Comparison of ENCODE assay signal across 29 cellular contexts in genomic region chrY:7663261-7663660, GRCh38.
"Had no signal": no experiment of that assay in that cellular context is flagged by ENCODE, and none has a peak within 500 bp of the region (broad histone marks: within the 10 kb centered on the region; RNA-seq: fewer than 3 reads in every experiment).

No MANE protein-coding gene starts in this region.

- H3K36me3 Mint-ChIP-seq: natural killer cell; neural progenitor cell; stimulated activated memory B cell treated with anti-CD40 and anti-IgM and Interleukin-4, amounts not matched to agents 10 μg/mL and 1 μg/mL and 100 μg/mL, for 72 hours; type B pancreatic cell had no signal

- H3K27ac ChIP-seq: neural progenitor cell, ovary, parathyroid adenoma, psoas muscle, right lobe of liver, sigmoid colon, suprapubic skin, testis, tibial artery, transverse colon, upper lobe of right lung, uterus had no signal

- ATAC-seq: natural killer cell; psoas muscle; right cardiac atrium; right lobe of liver; stimulated activated memory B cell treated with anti-CD40 and anti-IgM and Interleukin-4, amounts not matched to agents 10 μg/mL and 1 μg/mL and 100 μg/mL, for 72 hours; stimulated activated naive CD8-positive, alpha-beta T cell treated with anti-CD3 and anti-CD28 coated beads, Interleukin-15, amount 100 ng/mL, for 72 hours; stimulated activated naive CD8-positive, alpha-beta T cell treated with anti-CD3 and anti-CD28 coated beads, Interleukin-15, Interleukin-2, amounts not matched to agents 100 U/mL and 50 U/mL, for 24 hours; upper lobe of right lung had no signal

- H3K36me3 ChIP-seq: neural progenitor cell, ovary, right lobe of liver, sigmoid colon, suprapubic skin, tibial artery, transverse colon, upper lobe of right lung, uterus had no signal

- H3K4me3 ChIP-seq: neural progenitor cell, ovary, psoas muscle, right lobe of liver, sigmoid colon, suprapubic skin, testis, tibial artery, transverse colon, upper lobe of right lung, uterus had no signal

- H3K9me3 Mint-ChIP-seq: natural killer cell; nephron; neural progenitor cell; stimulated activated memory B cell treated with anti-CD40 and anti-IgM and Interleukin-4, amounts not matched to agents 10 μg/mL and 1 μg/mL and 100 μg/mL, for 72 hours; stimulated activated naive CD8-positive, alpha-beta T cell treated with anti-CD3 and anti-CD28 coated beads, Interleukin-15, amount 100 ng/mL, for 72 hours; type B pancreatic cell had no signal

- H3K27ac Mint-ChIP-seq: natural killer cell; nephron; neural progenitor cell; progenitor cell of endocrine pancreas; stimulated activated memory B cell treated with anti-CD40 and anti-IgM and Interleukin-4, amounts not matched to agents 10 μg/mL and 1 μg/mL and 100 μg/mL, for 72 hours; stimulated activated naive CD8-positive, alpha-beta T cell treated with anti-CD3 and anti-CD28 coated beads, Interleukin-15, amount 100 ng/mL, for 72 hours; type B pancreatic cell had no signal

- H3K4me1 Mint-ChIP-seq: natural killer cell; nephron; neural progenitor cell; stimulated activated memory B cell treated with anti-CD40 and anti-IgM and Interleukin-4, amounts not matched to agents 10 μg/mL and 1 μg/mL and 100 μg/mL, for 72 hours; stimulated activated naive CD8-positive, alpha-beta T cell treated with anti-CD3 and anti-CD28 coated beads, Interleukin-15, amount 100 ng/mL, for 72 hours had no signal

- FAIRE-seq: small intestine had no signal

- DNase-seq: natural killer cell; occipital lobe; ovary; posterior cingulate gyrus; psoas muscle; right cardiac atrium; right lobe of liver; sigmoid colon; small intestine; stimulated activated CD4-positive, alpha-beta T cell treated with anti-CD3 and anti-CD28 coated beads, Interleukin-1b, Interleukin-23, amount 100 ng/mL, for 48 hours; stimulated activated CD4-positive, alpha-beta T cell treated with anti-CD3 and anti-CD28 coated beads, Interleukin-4, amount 100 ng/mL, for 1 hour; stimulated activated CD4-positive, alpha-beta T cell treated with anti-CD3 and anti-CD28 coated beads, Interleukin-4, amount 100 ng/mL, for 4 hours; stimulated activated CD8-positive, alpha-beta memory T cell treated with anti-CD3 and anti-CD28 coated beads, Interleukin-4, amount 100 ng/mL, for 48 hours; stimulated activated naive CD4-positive, alpha-beta T cell; stimulated activated naive CD8-positive, alpha-beta T cell treated with anti-CD3 and anti-CD28 coated beads, Interleukin-15, amount 100 ng/mL, for 72 hours; stimulated activated naive CD8-positive, alpha-beta T cell treated with anti-CD3 and anti-CD28 coated beads, Interleukin-15, Interleukin-2, amounts not matched to agents 100 U/mL and 50 U/mL, for 24 hours; substantia nigra; testis; tibial artery; transverse colon; upper lobe of right lung; uterus had no signal

- H3K27me3 ChIP-seq: neural progenitor cell, ovary, right lobe of liver, sigmoid colon, suprapubic skin, testis, tibial artery, transverse colon, upper lobe of right lung, uterus had no signal

- H3K4me3 Mint-ChIP-seq: natural killer cell; nephron; neural progenitor cell; stimulated activated memory B cell treated with anti-CD40 and anti-IgM and Interleukin-4, amounts not matched to agents 10 μg/mL and 1 μg/mL and 100 μg/mL, for 72 hours; stimulated activated naive CD8-positive, alpha-beta T cell treated with anti-CD3 and anti-CD28 coated beads, Interleukin-15, amount 100 ng/mL, for 72 hours; type B pancreatic cell had no signal

- H3K27me3 Mint-ChIP-seq: progenitor cell of endocrine pancreas; stimulated activated memory B cell treated with anti-CD40 and anti-IgM and Interleukin-4, amounts not matched to agents 10 μg/mL and 1 μg/mL and 100 μg/mL, for 72 hours; stimulated activated naive CD8-positive, alpha-beta T cell treated with anti-CD3 and anti-CD28 coated beads, Interleukin-15, amount 100 ng/mL, for 72 hours; type B pancreatic cell had no signal
